In the genomic region with DNA sequence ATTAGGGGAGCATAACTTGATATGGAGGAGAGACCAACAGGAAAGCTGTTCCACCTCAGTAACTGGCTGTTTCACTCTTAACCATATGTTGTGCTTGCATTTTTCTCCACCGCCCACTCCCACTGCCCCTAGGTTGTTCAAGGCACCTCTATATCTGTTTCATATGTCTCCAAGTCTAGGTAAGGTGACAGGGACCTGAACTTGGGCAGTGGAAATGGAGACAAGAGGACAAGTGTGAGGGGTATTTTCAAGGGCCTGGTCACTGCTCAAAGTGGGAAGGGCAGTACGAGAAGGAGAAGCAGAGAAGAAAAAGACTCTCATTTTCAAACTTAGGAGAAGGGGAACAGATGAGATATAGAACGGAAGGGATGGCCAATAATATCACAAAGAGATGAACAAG, we compare ENCODE assay signal across 1 cellular context.
TF ChIP-seq lines count a peak whose summit lies in the region.

No MANE protein-coding gene starts in this region.

TF ChIP-seq in HepG2, 621 proteins besides CTCF, POLR2A, EP300 and RAD21 (continued from another document):
- TF ChIP-seq, protein P1, sequence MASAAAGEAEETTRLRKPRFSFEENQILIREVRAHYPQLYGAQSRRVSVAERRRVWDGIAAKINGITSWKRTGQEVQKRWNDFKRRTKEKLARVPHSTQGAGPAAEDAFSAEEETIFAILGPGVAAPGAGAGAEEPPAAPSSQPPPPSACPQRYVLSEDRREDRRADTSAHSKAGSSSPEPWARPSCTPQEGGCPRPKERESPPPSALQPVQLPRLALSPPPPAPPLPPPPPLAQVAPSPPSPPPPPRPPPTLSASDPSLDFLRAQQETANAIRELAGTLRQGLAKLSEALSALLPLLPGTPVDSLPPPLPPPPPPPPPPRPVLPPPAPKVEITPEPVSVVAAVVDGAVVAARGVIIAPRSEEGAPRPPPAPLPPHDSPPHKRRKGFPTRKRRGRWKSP (CRISPR knock-in tag; IDR thresholded peaks at IDR 0.05), result no peak
